8 cellular contexts compared by ENCODE assay signal in the genomic region with DNA sequence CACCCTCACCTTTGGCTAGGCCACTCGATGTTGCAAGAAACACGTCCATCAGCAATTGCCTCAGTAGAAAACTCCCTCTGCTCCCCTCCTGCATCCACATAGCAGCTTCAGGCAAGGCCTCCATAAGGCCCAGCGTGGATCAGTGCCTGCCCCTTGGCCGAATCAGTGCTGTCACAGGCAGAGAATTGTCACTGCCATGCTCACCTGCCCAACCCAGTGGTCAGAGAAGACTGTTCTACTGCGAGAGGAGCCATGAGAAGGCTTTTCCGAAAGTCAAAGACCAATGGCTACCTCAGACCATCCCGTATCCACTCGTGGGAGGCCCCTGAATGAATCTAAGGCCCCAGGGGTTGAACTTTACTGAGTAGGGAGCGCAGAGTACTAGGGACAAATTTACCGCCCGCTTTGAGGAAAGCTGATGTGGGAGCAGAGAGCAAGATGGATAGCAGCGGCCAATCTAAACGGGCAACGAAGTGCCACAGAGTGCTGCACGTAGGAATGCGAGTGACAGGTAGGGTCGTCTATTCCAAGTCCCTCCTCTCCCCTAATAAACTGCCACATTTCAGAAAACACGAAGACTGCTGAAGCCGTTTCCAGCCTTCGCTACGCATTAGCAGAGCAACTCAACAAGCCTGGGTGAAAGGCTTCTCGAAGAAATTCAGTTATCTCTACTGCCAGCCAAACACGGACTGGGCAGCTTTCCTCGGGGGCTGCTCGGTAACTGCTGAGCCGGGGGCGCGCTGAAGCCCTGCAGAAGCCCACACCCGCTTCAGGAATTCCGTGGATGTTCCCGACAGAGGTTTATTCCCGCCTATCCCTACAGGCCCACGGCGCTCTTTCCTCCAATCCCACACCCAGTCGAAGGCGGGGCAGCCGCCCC. TPM values are rescaled to one million over a fixed set of nuclear protein-coding genes. Genes with fewer than 3 reads are reported as not detected.
DNase-seq lines count a peak whose midpoint lies in the region; ATAC-seq and TF ChIP-seq lines count a peak whose summit lies in the region.

No MANE protein-coding gene starts in this region.

- peaks cover under 1% of the 10 kb centered on the region for H3K36me3 Mint-ChIP-seq in CD4-positive, CD25-positive, alpha-beta regulatory T cell
- H3K36me3 Mint-ChIP-seq in mesothelial cell of epicardium = peaks cover under 1% of the 10 kb centered on the region

- no peak for ATAC-seq in CD4-positive, CD25-positive, alpha-beta regulatory T cell (ENCODE audit: low read depth in 2 of 2)
- ATAC-seq in HG02610 (IDR thresholded peaks at IDR 0.05; ENCODE audit: unreplicated experiment) = peak; percentile 17

- H3K4me1 ChIP-seq in CD4-positive, CD25-positive, alpha-beta regulatory T cell (ENCODE audit: control insufficient read depth, insufficient read depth, low read length, poor library complexity, severe bottlenecking) = peaks cover 24% of the 10 kb centered on the region
- peaks cover 4% of the 10 kb centered on the region for H3K4me1 ChIP-seq in effector memory CD4-positive, alpha-beta T cell (ENCODE audit: control insufficient read depth, insufficient read depth, low read length, poor library complexity, severe bottlenecking)
- no peaks in the 10 kb centered on the region for H3K4me1 ChIP-seq in urinary bladder (ENCODE audit: insufficient read depth)

- H3K36me3 ChIP-seq in CD4-positive, CD25-positive, alpha-beta regulatory T cell (ENCODE audit: control insufficient read depth, insufficient read depth, low read length) = peaks cover 4% of the 10 kb centered on the region
- H3K36me3 ChIP-seq in effector memory CD4-positive, alpha-beta T cell (ENCODE audit: control insufficient read depth, insufficient read depth, low read length) = no peaks in the 10 kb centered on the region
- H3K36me3 ChIP-seq in urinary bladder (ENCODE audit: insufficient read depth) = peaks cover 4% of the 10 kb centered on the region

- peaks cover 15% of the 10 kb centered on the region for H3K27me3 ChIP-seq in CD4-positive, CD25-positive, alpha-beta regulatory T cell (ENCODE audit: control insufficient read depth, insufficient read depth, low read length)
- H3K27me3 ChIP-seq in effector memory CD4-positive, alpha-beta T cell (replicated peaks; ENCODE audit: control insufficient read depth, insufficient read depth, low read length, poor library complexity, severe bottlenecking) = no peaks in the 10 kb centered on the region

- peaks cover 15 to 36% (median 23%) of the 10 kb centered on the region in 4 donors for H3K4me1 Mint-ChIP-seq in CD4-positive, CD25-positive, alpha-beta regulatory T cell
- peaks cover 32% of the 10 kb centered on the region for H3K4me1 Mint-ChIP-seq in mesothelial cell of epicardium

- no peak for DNase-seq in CD4-positive, CD25-positive, alpha-beta regulatory T cell
- DNase-seq in SHP77 (lab: John Stamatoyannopoulos, UW) (peak; percentile 64 to 67), mesothelial cell of epicardium (ENCODE audit: low spot score in 2 of 2, unreplicated experiment in 2 of 2) (no peak), GDM1 (lab: John Stamatoyannopoulos, UW) (no peak), KBM-7 (no peak)
- DNase-seq in effector memory CD4-positive, alpha-beta T cell = no peak

- H3K27ac Mint-ChIP-seq in CD4-positive, CD25-positive, alpha-beta regulatory T cell = peak overlapping the region; percentile 83 to 98 (median 95)
- peak overlapping the region; percentile 99 for H3K27ac Mint-ChIP-seq in mesothelial cell of epicardium

- in situ Hi-C loops in KBM-7 (cut with MboI; ENCODE audit: low pct_unique_long_range_greater_than_20kb, low sequenced_read_pairs) = no loop called here

- WGBS in urinary bladder = 24% methylated on average over 37 of the region's 37 CpGs

- H3K4me3 ChIP-seq in CD4-positive, CD25-positive, alpha-beta regulatory T cell (ENCODE audit: low read depth, low read length) = peak overlapping the region; percentile 75
- peak overlapping the region; percentile 87 for H3K4me3 ChIP-seq in effector memory CD4-positive, alpha-beta T cell (ENCODE audit: insufficient read depth, low read depth, low read length, poor library complexity, severe bottlenecking)
- peak overlapping the region; percentile 61 for H3K4me3 ChIP-seq in urinary bladder (ENCODE audit: low read depth, low read length)

- H3K27me3 Mint-ChIP-seq in CD4-positive, CD25-positive, alpha-beta regulatory T cell = peaks cover 16% of the 10 kb centered on the region
- no peaks in the 10 kb centered on the region for H3K27me3 Mint-ChIP-seq in mesothelial cell of epicardium (ENCODE audit: low read depth)

- peak overlapping the region; percentile 76 for H3K27ac ChIP-seq in CD4-positive, CD25-positive, alpha-beta regulatory T cell (ENCODE audit: insufficient read depth, low read length, poor library complexity, severe bottlenecking)
- peak overlapping the region; percentile 72 for H3K27ac ChIP-seq in effector memory CD4-positive, alpha-beta T cell (ENCODE audit: insufficient read depth, low read length, poor library complexity, severe bottlenecking)
- H3K27ac ChIP-seq in urinary bladder (ENCODE audit: low read depth) = peak overlapping the region; percentile 88

- H3K9me3 Mint-ChIP-seq in CD4-positive, CD25-positive, alpha-beta regulatory T cell = peaks cover 0 to 8% (median 2%) of the 10 kb centered on the region in 7 donors
- H3K9me3 Mint-ChIP-seq in mesothelial cell of epicardium = peaks cover 8% of the 10 kb centered on the region

- peak overlapping the region; percentile 97 to 99 (median 98) for H3K4me3 Mint-ChIP-seq in CD4-positive, CD25-positive, alpha-beta regulatory T cell
- H3K4me3 Mint-ChIP-seq in mesothelial cell of epicardium = peak overlapping the region; percentile 89

- TF ChIP-seq CTCF in mesothelial cell of epicardium (IDR thresholded peaks at IDR 0.05; ENCODE audit: unreplicated experiment) = no peak

- H3K9me3 ChIP-seq in CD4-positive, CD25-positive, alpha-beta regulatory T cell (ENCODE audit: control insufficient read depth in 2 of 2, low read length in 2 of 2) = no peaks in the 10 kb centered on the region
- H3K9me3 ChIP-seq in effector memory CD4-positive, alpha-beta T cell (ENCODE audit: control insufficient read depth, low read length) = no peaks in the 10 kb centered on the region

RNA-seq across cellular contexts. Expression of a gene that starts 1.0 kb away (rescaled TPM):
- 27.0 TPM for total RNA-seq in CD4-positive, CD25-positive, alpha-beta regulatory T cell
- polyA plus RNA-seq in CD4-positive, CD25-positive, alpha-beta regulatory T cell = 10 to 100 TPM; 34.8 to 42.3 (median 39.7) TPM
- total RNA-seq in mesothelial cell of epicardium (43.2 to 44.7 TPM (median 44.1 TPM) in 3 replicates), urinary bladder (48.2 TPM)
- polyA plus RNA-seq in urinary bladder = 46.8 TPM

Comparison
In these comparisons a context has a peak if more than half of its experiments do, and no peak if none do; other contexts are left out.
1. DNase-seq: peak in SHP77 (2 of 2); none in CD4-positive, CD25-positive, alpha-beta regulatory T cell (0 of 3), effector memory CD4-positive, alpha-beta T cell (0 of 3), mesothelial cell of epicardium (0 of 2), GDM1 (single experiment) and KBM-7 (single experiment).
2. Peak in every context shown above with its lines, with median percentiles within 50 percentile points of each other: H3K27ac ChIP-seq and H3K4me3 ChIP-seq.